In the genomic region with DNA sequence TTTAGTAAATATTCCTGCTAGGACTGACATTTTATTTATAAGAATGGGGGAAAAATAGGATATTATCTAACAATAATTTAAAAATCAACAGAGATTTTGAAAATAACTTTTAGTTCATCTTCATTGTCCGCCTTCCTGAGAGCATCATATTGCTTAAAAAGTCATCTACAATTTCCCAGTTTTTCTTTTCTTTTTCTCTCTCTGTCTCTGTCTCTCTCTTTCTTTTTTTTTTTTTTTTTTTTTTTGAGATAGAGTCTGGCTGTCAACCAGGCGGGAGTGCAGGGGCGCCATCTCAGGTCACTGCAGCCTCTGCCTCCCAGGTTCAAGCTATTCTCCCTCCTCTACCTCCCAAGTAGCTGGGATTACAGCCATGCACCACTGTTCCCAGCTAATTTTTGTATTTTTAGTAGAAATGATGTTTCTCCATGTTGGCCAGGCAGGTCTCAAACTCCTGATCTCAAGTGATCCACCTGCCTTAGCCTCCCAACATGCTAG, we compare ENCODE assay signal across 24 cellular contexts.
"Had no signal": no experiment of that assay in that cellular context is flagged by ENCODE, and none has a peak within 500 bp of the region (broad histone marks: within the 10 kb centered on the region; RNA-seq: fewer than 3 reads in every experiment).

No MANE protein-coding gene starts in this region.

- H3K36me3 ChIP-seq: ascending aorta had no signal

- H3K27me3 Mint-ChIP-seq: activated B cell treated with CpG ODN at 0.5 μM for 24 hours; activated CD4-positive, alpha-beta memory T cell treated with anti-CD3 and anti-CD28 coated beads for 36 hours; activated CD4-positive, alpha-beta T cell treated with anti-CD3 and anti-CD28 coated beads, Interleukin-2, amount 10 ng/mL, durations not matched to agents 7 days and 5 days; activated naive CD8-positive, alpha-beta T cell treated with anti-CD3 and anti-CD28 coated beads, Interleukin-2, amount 50 U/mL, for 24 hours had no signal

- H3K9me3 ChIP-seq: ascending aorta, body of pancreas had no signal

- H3K4me1 ChIP-seq: ascending aorta, body of pancreas had no signal

- H3K27ac Mint-ChIP-seq: activated B cell treated with CpG ODN at 0.5 μM for 24 hours; activated CD4-positive, alpha-beta memory T cell treated with anti-CD3 and anti-CD28 coated beads for 36 hours; activated CD4-positive, alpha-beta T cell treated with anti-CD3 and anti-CD28 coated beads, Interleukin-2, amount 10 ng/mL, durations not matched to agents 7 days and 5 days; activated naive CD4-positive, alpha-beta T cell treated with anti-CD3 and anti-CD28 coated beads, Interleukin-2, amount 50 U/mL, for 72 hours; activated naive CD8-positive, alpha-beta T cell treated with anti-CD3 and anti-CD28 coated beads, Interleukin-2, amount 50 U/mL, for 24 hours; T-helper 1 cell treated with Interleukin-12 subunit alpha and Interleukin-12 subunit beta and Interleukin-4 antibody, amounts not matched to agents 30 μg/mL and 1 μg/mL, for 36 hours had no signal

- H3K4me3 Mint-ChIP-seq: activated B cell treated with CpG ODN at 0.5 μM for 24 hours; activated CD4-positive, alpha-beta memory T cell treated with anti-CD3 and anti-CD28 coated beads for 36 hours; activated CD4-positive, alpha-beta T cell treated with anti-CD3 and anti-CD28 coated beads, Interleukin-2, amount 10 ng/mL, durations not matched to agents 7 days and 5 days; activated naive CD8-positive, alpha-beta T cell treated with anti-CD3 and anti-CD28 coated beads, Interleukin-2, amount 50 U/mL, for 24 hours; activated T-cell treated with anti-CD3 and anti-CD28 coated beads, Interleukin-2, amount 50 U/mL, for 4 hours; T-helper 1 cell treated with Interleukin-12 subunit alpha and Interleukin-12 subunit beta and Interleukin-4 antibody, amounts not matched to agents 30 μg/mL and 1 μg/mL, for 36 hours had no signal

- H3K9me3 Mint-ChIP-seq: activated CD4-positive, alpha-beta memory T cell treated with anti-CD3 and anti-CD28 coated beads for 36 hours; activated CD4-positive, alpha-beta T cell treated with anti-CD3 and anti-CD28 coated beads, Interleukin-2, amount 10 ng/mL, durations not matched to agents 7 days and 5 days; activated naive CD4-positive, alpha-beta T cell treated with anti-CD3 and anti-CD28 coated beads, Interleukin-2, amount 50 U/mL, for 72 hours; activated naive CD8-positive, alpha-beta T cell treated with anti-CD3 and anti-CD28 coated beads, Interleukin-2, amount 50 U/mL, for 24 hours; T-helper 1 cell treated with Interleukin-12 subunit alpha and Interleukin-12 subunit beta and Interleukin-4 antibody, amounts not matched to agents 30 μg/mL and 1 μg/mL, for 36 hours had no signal

- H3K4me3 ChIP-seq: ascending aorta, body of pancreas had no signal

- H3K4me1 Mint-ChIP-seq: activated B cell treated with CpG ODN at 0.5 μM for 24 hours; activated CD4-positive, alpha-beta T cell treated with anti-CD3 and anti-CD28 coated beads, Interleukin-2, amount 10 ng/mL, durations not matched to agents 7 days and 5 days; activated naive CD8-positive, alpha-beta T cell treated with anti-CD3 and anti-CD28 coated beads, Interleukin-2, amount 50 U/mL, for 24 hours had no signal

- H3K27ac ChIP-seq: ascending aorta, body of pancreas had no signal

- H3K36me3 Mint-ChIP-seq: activated CD4-positive, alpha-beta memory T cell treated with anti-CD3 and anti-CD28 coated beads for 36 hours; activated naive CD4-positive, alpha-beta T cell treated with anti-CD3 and anti-CD28 coated beads, Interleukin-2, amount 50 U/mL, for 72 hours had no signal

- DNase-seq: activated B cell treated with CpG ODN at 0.5 μM for 24 hours; activated CD4-positive, alpha-beta memory T cell treated with anti-CD3 and anti-CD28 coated beads for 36 hours; activated CD4-positive, alpha-beta T cell treated with anti-CD3 and anti-CD28 coated beads for 1 hour; activated CD4-positive, alpha-beta T cell treated with anti-CD3 and anti-CD28 coated beads, Interleukin-2, amount 10 ng/mL, durations not matched to agents 7 days and 5 days; activated CD8-positive, alpha-beta memory T cell treated with anti-CD3 and anti-CD28 coated beads for 24 hours; activated effector memory CD4-positive, alpha-beta T cell treated with anti-CD3 and anti-CD28 coated beads, Interleukin-2, amount 50 U/mL, for 16 hours; activated naive CD4-positive, alpha-beta T cell treated with Interleukin-2 at 50 U/mL for 16 hours; activated naive CD8-positive, alpha-beta T cell treated with anti-CD3 and anti-CD28 coated beads, Interleukin-2, amount 50 U/mL, for 24 hours; activated T-cell treated with anti-CD3 and anti-CD28 coated beads, Interleukin-2, amount 50 U/mL, for 4 hours; amniotic stem cell; body of pancreas; central memory CD4-positive, alpha-beta T cell; NCI-H1092; NCI-H1417; NCI-H1930; NCI-H2171; NCI-H345; NCI-H510A; NCI-H526 treated with DMSO at 0.1 percent for 48 hours; PC-3; SHP77 treated with DMSO at 0.1 percent for 48 hours had no signal

- H3K27me3 ChIP-seq: ascending aorta, body of pancreas had no signal
